19 cellular contexts compared by ENCODE assay signal in genomic region chr2:128424806-128425205, GRCh38.
DNase-seq lines count a peak whose midpoint lies in the region; ATAC-seq, FAIRE-seq and TF ChIP-seq lines count a peak whose summit lies in the region.
"Had no signal": no experiment of that assay in that cellular context is flagged by ENCODE, and none has a peak within 500 bp of the region (broad histone marks: within the 10 kb centered on the region; RNA-seq: fewer than 3 reads in every experiment).

No MANE protein-coding gene starts in this region.

- FAIRE-seq in kidney (lab: Jason Lieb, UNC) = no peak
- FAIRE-seq in small intestine (lab: Jason Lieb, UNC) = no peak
- FAIRE-seq: astrocyte had no signal

- H3K9me3 Mint-ChIP-seq in HFFc6 = no peaks in the 10 kb centered on the region; the same call in 1 of the 2 replicates
- peaks cover 1 to 7% of the 10 kb centered on the region in 2 donors for H3K9me3 Mint-ChIP-seq in effector memory CD8-positive, alpha-beta T cell
- H3K9me3 Mint-ChIP-seq: immature natural killer cell had no signal

- H3K27ac Mint-ChIP-seq in HFFc6 = no peak overlapping the region
- no peak overlapping the region for H3K27ac Mint-ChIP-seq in effector memory CD8-positive, alpha-beta T cell
- H3K27ac Mint-ChIP-seq: activated CD4-positive, alpha-beta T cell treated with anti-CD3 and anti-CD28 coated beads for 36 hours; CD8-positive, alpha-beta memory T cell; immature natural killer cell had no signal

- intact Hi-C loops in left ventricle myocardium inferior (cut with micrococcal nuclease) = no loop called here
- intact Hi-C loops in kidney (cut with DNase I) = no loop called here
- intact Hi-C loops in transverse colon (cut with DNase I; ENCODE audit: low total_unique reads) = no loop called here

- H3K27me3 ChIP-seq in right atrium auricular region (no peaks in the 10 kb centered on the region), left ventricle myocardium inferior (ENCODE audit: low read depth) (no peaks in the 10 kb centered on the region), transverse colon (no peaks in the 10 kb centered on the region), small intestine (ENCODE audit: control insufficient read depth in 2 of 2, insufficient read depth in 2 of 2, low read length in 2 of 2) (no peaks in the 10 kb centered on the region)

- H3K9me3 ChIP-seq in right atrium auricular region (peaks cover 0 to 10% of the 10 kb centered on the region in 2 donors), left ventricle myocardium inferior (replicated peaks) (peaks cover 24% of the 10 kb centered on the region), kidney (ENCODE audit: control insufficient read depth in 1 of 2, low read length in 2 of 2) (peaks cover 0 to 6% of the 10 kb centered on the region in 2 donors), transverse colon (peaks cover 4 to 9% of the 10 kb centered on the region in 2 donors), small intestine (ENCODE audit: control insufficient read depth, low read depth) (no peaks in the 10 kb centered on the region)

- WGBS in transverse colon (ENCODE audit: low coverage in 1 of 2), 2 donors = 54 to 71% methylated on average over 5 to 7 of the region's 7 CpGs
- WGBS in small intestine, 3 donors = 35 to 60% (median 42%) methylated on average over 7 of the region's 7 CpGs

- no peak for TF ChIP-seq EP300 in transverse colon (IDR thresholded peaks at IDR 0.05; ENCODE audit: low read depth)

- H3K36me3 ChIP-seq in right atrium auricular region (no peaks in the 10 kb centered on the region), left ventricle myocardium inferior (no peaks in the 10 kb centered on the region), kidney (ENCODE audit: control insufficient read depth in 1 of 2, insufficient read depth in 2 of 2, low read length in 2 of 2) (no peaks in the 10 kb centered on the region), transverse colon (no peaks in the 10 kb centered on the region), small intestine (ENCODE audit: control insufficient read depth in 2 of 2, insufficient read depth in 2 of 2, low read length in 2 of 2) (no peaks in the 10 kb centered on the region)

- no peak overlapping the region for H3K4me3 ChIP-seq in right atrium auricular region
- no peak overlapping the region for H3K4me3 ChIP-seq in left ventricle myocardium inferior
- no peak overlapping the region for H3K4me3 ChIP-seq in kidney (ENCODE audit: low read length in 2 of 2)
- H3K4me3 ChIP-seq in transverse colon = no peak overlapping the region
- no peak overlapping the region for H3K4me3 ChIP-seq in small intestine (ENCODE audit: low read depth in 1 of 2, low read length in 2 of 2)

- in situ Hi-C loops in transverse colon (cut with MboI; ENCODE audit: low pct_ligation_motif_present in 1 of 4, low pct_unique_long_range_greater_than_20kb in 1 of 4, low sequenced_read_pairs in 3 of 4) = no loop called here

- no peak for ATAC-seq in effector memory CD8-positive, alpha-beta T cell (replicated peaks)
- ATAC-seq: activated CD4-positive, alpha-beta T cell treated with anti-CD3 and anti-CD28 coated beads for 36 hours had no signal

- H3K9ac ChIP-seq in kidney (ENCODE audit: low read length in 2 of 2) = no peak overlapping the region

- H3K4me3 Mint-ChIP-seq in HFFc6 = no peak overlapping the region
- H3K4me3 Mint-ChIP-seq in effector memory CD8-positive, alpha-beta T cell = no peak overlapping the region
- H3K4me3 Mint-ChIP-seq: activated CD4-positive, alpha-beta T cell treated with anti-CD3 and anti-CD28 coated beads for 36 hours; CD8-positive, alpha-beta memory T cell; immature natural killer cell had no signal

- H3K4me1 ChIP-seq in right atrium auricular region = no peaks in the 10 kb centered on the region
- H3K4me1 ChIP-seq in left ventricle myocardium inferior = no peaks in the 10 kb centered on the region
- peaks cover 0 to 3% of the 10 kb centered on the region in 2 donors for H3K4me1 ChIP-seq in kidney (ENCODE audit: control insufficient read depth in 1 of 2, insufficient read depth in 1 of 2, low read depth in 1 of 2, low read length in 2 of 2)
- no peaks in the 10 kb centered on the region for H3K4me1 ChIP-seq in transverse colon
- no peaks in the 10 kb centered on the region for H3K4me1 ChIP-seq in small intestine (ENCODE audit: control insufficient read depth in 2 of 2, insufficient read depth in 1 of 2, low read depth in 1 of 2, low read length in 1 of 2)

- no peaks in the 10 kb centered on the region; the same call in 1 of the 2 replicates for H3K27me3 Mint-ChIP-seq in HFFc6 (ENCODE audit: insufficient read depth)
- peaks cover 34 to 73% of the 10 kb centered on the region in 2 donors for H3K27me3 Mint-ChIP-seq in effector memory CD8-positive, alpha-beta T cell

- DNase-seq in right atrium auricular region (ENCODE audit: low spot score) (peak; percentile 53), left ventricle myocardium inferior (no peak), SK-N-DZ (ENCODE audit: low spot score) (peak; percentile 71), kidney (peak; percentile 64), transverse colon (peak; percentile 1), HFFc6 (no peak), small intestine (no peak)
- DNase-seq in effector memory CD8-positive, alpha-beta T cell = no peak
- DNase-seq: activated CD4-positive, alpha-beta T cell treated with anti-CD3 and anti-CD28 coated beads for 36 hours; activated naive CD4-positive, alpha-beta T cell treated with Interleukin-2 at 50 U/mL for 16 hours; CD8-positive, alpha-beta memory T cell; cortex of kidney; immature natural killer cell; mesenchymal stem cell; NCI-H1694; NCI-H226; SHP77 treated with DMSO at 0.1 percent for 48 hours; stimulated activated CD4-positive, alpha-beta T cell treated with anti-CD3 and anti-CD28 coated beads, Interleukin-2, amount 100 ng/mL, for 24 hours had no signal

- TF ChIP-seq CTCF in right atrium auricular region (IDR thresholded peaks at IDR 0.05) (no peak), left ventricle myocardium inferior (IDR thresholded peaks at IDR 0.05; ENCODE audit: borderline replicate concordance) (no peak), kidney (IDR thresholded peaks at IDR 0.05; ENCODE audit: borderline replicate concordance, extremely low read depth, insufficient read depth) (no peak), transverse colon (IDR thresholded peaks at IDR 0.05) (no peak), HFFc6 (IDR thresholded peaks at IDR 0.05) (no peak)

- H3K27ac ChIP-seq in right atrium auricular region = no peak overlapping the region
- no peak overlapping the region for H3K27ac ChIP-seq in left ventricle myocardium inferior (replicated peaks)
- H3K27ac ChIP-seq in kidney (ENCODE audit: low read depth in 2 of 2, low read length in 2 of 2) = no peak overlapping the region
- H3K27ac ChIP-seq in transverse colon = no peak overlapping the region
- H3K27ac ChIP-seq in small intestine (ENCODE audit: low read depth in 1 of 2, low read length in 1 of 2) = no peak overlapping the region

- no peaks in the 10 kb centered on the region for H3K36me3 Mint-ChIP-seq in HFFc6 (ENCODE audit: low read depth)
- H3K36me3 Mint-ChIP-seq in effector memory CD8-positive, alpha-beta T cell (ENCODE audit: insufficient read depth) = peaks cover 3% of the 10 kb centered on the region
- H3K36me3 Mint-ChIP-seq: immature natural killer cell had no signal

- peaks cover 38% of the 10 kb centered on the region for H3K4me1 Mint-ChIP-seq in HFFc6 (ENCODE audit: low read depth)
- H3K4me1 Mint-ChIP-seq in effector memory CD8-positive, alpha-beta T cell (ENCODE audit: low read depth in 2 of 2) = peaks cover 0 to 3% of the 10 kb centered on the region in 2 donors
- H3K4me1 Mint-ChIP-seq: activated CD4-positive, alpha-beta T cell treated with anti-CD3 and anti-CD28 coated beads for 36 hours; CD8-positive, alpha-beta memory T cell; immature natural killer cell had no signal

- no peak for TF ChIP-seq POLR2A in transverse colon (IDR thresholded peaks at IDR 0.05)

Comparison
In these comparisons a context has a peak if more than half of its experiments do, and no peak if none do; other contexts are left out.
1. DNase-seq: peak in right atrium auricular region (single experiment), SK-N-DZ (single experiment), kidney (single experiment) and transverse colon (single experiment); none in left ventricle myocardium inferior (single experiment), HFFc6 (single experiment), effector memory CD8-positive, alpha-beta T cell (0 of 3) and small intestine (single experiment).